Comparison of ENCODE assay signal across 1 cellular context in genomic region chr3:87311309-87311708, GRCh38.
TF ChIP-seq lines count a peak whose summit lies in the region.

No MANE protein-coding gene starts in this region.

TF ChIP-seq in HEK293T, 16 proteins besides CTCF, POLR2A, EP300 and RAD21 (continued from another document):
- TF ChIP-seq TARDBP (IDR thresholded peaks at IDR 0.05): no peak
- TF ChIP-seq, protein P1, sequence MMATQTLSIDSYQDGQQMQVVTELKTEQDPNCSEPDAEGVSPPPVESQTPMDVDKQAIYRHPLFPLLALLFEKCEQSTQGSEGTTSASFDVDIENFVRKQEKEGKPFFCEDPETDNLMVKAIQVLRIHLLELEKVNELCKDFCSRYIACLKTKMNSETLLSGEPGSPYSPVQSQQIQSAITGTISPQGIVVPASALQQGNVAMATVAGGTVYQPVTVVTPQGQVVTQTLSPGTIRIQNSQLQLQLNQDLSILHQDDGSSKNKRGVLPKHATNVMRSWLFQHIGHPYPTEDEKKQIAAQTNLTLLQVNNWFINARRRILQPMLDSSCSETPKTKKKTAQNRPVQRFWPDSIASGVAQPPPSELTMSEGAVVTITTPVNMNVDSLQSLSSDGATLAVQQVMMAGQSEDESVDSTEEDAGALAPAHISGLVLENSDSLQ (IDR thresholded peaks at IDR 0.05): no peak
- TF ChIP-seq FOXA1 (IDR thresholded peaks at IDR 0.05): no peak
- no peak for TF ChIP-seq SUZ12 (IDR thresholded peaks at IDR 0.05)
- TF ChIP-seq NFRKB (IDR thresholded peaks at IDR 0.05): no peak
- no peak for TF ChIP-seq SP1 (IDR thresholded peaks at IDR 0.05)
- TF ChIP-seq FOXM1 (IDR thresholded peaks at IDR 0.05; ENCODE audit: borderline replicate concordance): no peak
- TF ChIP-seq L3MBTL2 (conservative IDR thresholded peaks at IDR 0.05): no peak
- TF ChIP-seq ARNT (IDR thresholded peaks at IDR 0.05): no peak
- no peak for TF ChIP-seq ZNF384 (IDR thresholded peaks at IDR 0.05)
- TF ChIP-seq BHLHE40 (IDR thresholded peaks at IDR 0.05; ENCODE audit: borderline replicate concordance): no peak
- TF ChIP-seq FOXK2 (IDR thresholded peaks at IDR 0.05): no peak
- no peak for TF ChIP-seq LEF1 (IDR thresholded peaks at IDR 0.05; ENCODE audit: borderline replicate concordance)
